Comparison of ENCODE assay signal across 8 cellular contexts in the genomic region with DNA sequence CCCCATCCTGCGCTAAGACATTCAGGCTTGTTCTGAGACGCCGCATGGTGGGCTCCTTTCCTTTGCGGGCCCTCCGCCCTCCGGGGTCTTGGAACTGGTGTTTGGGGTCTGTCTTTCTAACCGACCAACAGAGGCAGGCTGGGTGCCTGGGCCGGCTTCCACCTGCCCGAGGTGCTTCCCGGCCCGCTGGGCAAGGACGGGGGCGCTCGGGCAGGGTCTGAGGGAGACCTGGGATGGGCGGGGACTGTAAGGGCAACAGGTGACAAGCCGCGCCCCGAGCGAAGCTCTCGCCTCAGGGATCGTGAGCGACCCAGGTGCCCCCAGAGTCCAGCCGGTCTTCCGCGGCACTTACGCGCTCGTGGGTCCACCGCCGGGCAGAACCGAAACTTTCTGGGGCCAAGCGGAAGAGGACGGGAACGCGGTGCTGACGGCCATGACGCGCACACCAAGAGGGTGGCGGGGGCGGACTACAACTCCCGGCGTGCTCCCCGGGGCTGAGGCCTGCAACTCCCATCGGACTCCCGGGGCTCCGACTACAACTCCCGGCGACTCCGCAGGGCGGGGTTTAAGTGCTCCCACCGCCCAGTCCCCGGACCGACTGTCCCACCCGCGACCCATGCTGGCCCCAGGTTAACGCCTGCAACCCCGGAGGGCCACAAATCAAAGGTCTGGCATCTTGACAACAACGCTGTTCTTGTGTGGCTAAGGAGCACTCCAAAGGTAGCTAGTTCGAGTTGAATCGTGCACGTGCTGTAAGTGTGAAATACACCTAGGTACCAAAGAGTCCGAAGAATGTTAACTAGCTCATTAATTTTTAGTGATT. TPM values are rescaled to one million over a fixed set of nuclear protein-coding genes. Genes with fewer than 3 reads are reported as not detected.
DNase-seq lines count a peak whose midpoint lies in the region; ATAC-seq and TF ChIP-seq lines count a peak whose summit lies in the region.

A gene (minus strand): TSS at position 455 of the 823 bp plus-strand sequence. CDS start 10,914 bp downstream, outside the sequence.

- TF ChIP-seq CTCF in choroid plexus epithelial cell (conservative IDR thresholded peaks at IDR 0.05; ENCODE audit: low read depth, low read length) (no peak), kidney epithelial cell (IDR thresholded peaks at IDR 0.05; ENCODE audit: insufficient read depth, low read length, poor library complexity, severe bottlenecking) (no peak)

- H3K4me1 Mint-ChIP-seq in activated CD4-positive, alpha-beta T cell treated with anti-CD3 and anti-CD28 coated beads for 36 hours: peaks cover 43% of the 10 kb centered on the region

- intact Hi-C loops in activated CD4-positive, alpha-beta T cell treated with anti-CD3 and anti-CD28 coated beads for 36 hours (cut with DNase I, micrococcal nuclease): loop anchor here (1.0 to 2.0 kb wide), 4 partner anchors 15 to 53 kb away; a partner anchor contains a TSS

- POLR2A ChIA-PET in activated CD4-positive, alpha-beta T cell treated with anti-CD3 and anti-CD28 coated beads for 36 hours (lab: Charles Lee): interaction anchor here (0.9 to 1.1 kb wide), 2 partner anchors 15 to 53 kb away, joined by 3 to 4 read pairs; a partner anchor contains a TSS

- H3K27me3 ChIP-seq in kidney epithelial cell (ENCODE audit: control insufficient read depth, insufficient read depth, low read length): no peaks in the 10 kb centered on the region

- ATAC-seq in GM18909 (IDR thresholded peaks at IDR 0.05; ENCODE audit: poor library complexity, unreplicated experiment): peak; percentile 86
- peak; percentile 92 for ATAC-seq in HG03159 (IDR thresholded peaks at IDR 0.05; ENCODE audit: unreplicated experiment)
- peak; percentile 89 for ATAC-seq in activated CD4-positive, alpha-beta T cell treated with anti-CD3 and anti-CD28 coated beads for 36 hours

- no peaks in the 10 kb centered on the region for H3K36me3 ChIP-seq in kidney epithelial cell (ENCODE audit: control insufficient read depth, insufficient read depth, low read length)

- peaks cover 10% of the 10 kb centered on the region for H3K36me3 Mint-ChIP-seq in activated CD4-positive, alpha-beta T cell treated with anti-CD3 and anti-CD28 coated beads for 36 hours (ENCODE audit: low read depth)

- H3K4me3 ChIP-seq in choroid plexus epithelial cell (ENCODE audit: low read depth, low read length) (peak within 1 kb of the TSS; percentile 96), kidney epithelial cell (ENCODE audit: low read depth, low read length) (peak within 1 kb of the TSS; percentile 77)

- peak within 1 kb of the TSS; percentile 80 for H3K4me3 Mint-ChIP-seq in activated CD4-positive, alpha-beta T cell treated with anti-CD3 and anti-CD28 coated beads for 36 hours

- H3K27me3 Mint-ChIP-seq in activated CD4-positive, alpha-beta T cell treated with anti-CD3 and anti-CD28 coated beads for 36 hours: no peaks in the 10 kb centered on the region

- H3K27ac Mint-ChIP-seq in activated CD4-positive, alpha-beta T cell treated with anti-CD3 and anti-CD28 coated beads for 36 hours: peak within 1 kb of the TSS; percentile 93

- H3K9me3 Mint-ChIP-seq in activated CD4-positive, alpha-beta T cell treated with anti-CD3 and anti-CD28 coated beads for 36 hours (ENCODE audit: low read depth): no peaks in the 10 kb centered on the region

- peak; percentile 93 for DNase-seq in AG08396 (ENCODE audit: low spot score)
- peak; percentile 68 for DNase-seq in NCI-H510A (lab: John Stamatoyannopoulos, UW)
- peak; percentile 94 for DNase-seq in activated CD4-positive, alpha-beta T cell treated with anti-CD3 and anti-CD28 coated beads for 36 hours
- peak; percentile 91 for DNase-seq in choroid plexus epithelial cell (ENCODE audit: low read depth)
- peak; percentile 63 for DNase-seq in kidney epithelial cell (ENCODE audit: low read depth)
- peak; percentile 81 to 85 for DNase-seq in stimulated activated CD4-positive, alpha-beta T cell treated with anti-CD3 and anti-CD28 coated beads, Interleukin-15, amount 100 ng/mL, for 48 hours (ENCODE audit: low read depth in 2 of 2)

- CTCF ChIA-PET in activated CD4-positive, alpha-beta T cell treated with anti-CD3 and anti-CD28 coated beads for 36 hours (lab: Charles Lee): interaction anchor here (0.6 to 1.5 kb wide), 9 partner anchors 14 to 1736 kb away, joined by 3 to 6 read pairs (median 3); a partner anchor contains a TSS

RNA-seq across cellular contexts. Expression of the gene that starts here (rescaled TPM):
- 10 to 100 TPM in 1 of 2 experiments, 1 to 10 TPM in 1; 8.2 to 10.6 TPM for total RNA-seq in activated CD4-positive, alpha-beta T cell treated with anti-CD3 and anti-CD28 coated beads for 36 hours
- total RNA-seq in kidney epithelial cell: 26.7 and 32.2 TPM in 2 replicates

Comparison
In these comparisons a context has a peak if more than half of its experiments do, and no peak if none do; other contexts are left out.
1. Peak in every context shown above with its lines: DNase-seq, ATAC-seq and H3K4me3 ChIP-seq.